8 cellular contexts compared by ENCODE assay signal in genomic region chr9:137138701-137139467, GRCh38. TPM values are rescaled to one million over a fixed set of nuclear protein-coding genes. Genes with fewer than 3 reads are reported as not detected.
DNase-seq lines count a peak whose midpoint lies in the region; ATAC-seq, FAIRE-seq and TF ChIP-seq lines count a peak whose summit lies in the region.
"Had no signal": no experiment of that assay in that cellular context is flagged by ENCODE, and none has a peak within 500 bp of the region (broad histone marks: within the 10 kb centered on the region; RNA-seq: fewer than 3 reads in every experiment).

Gene GRIN1 (plus strand): TSS chr9:137139154. CDS start chr9:137139487, 333 bp downstream.

- peaks cover 8% of the 10 kb centered on the region for H3K36me3 Mint-ChIP-seq in T-helper 17 cell (ENCODE audit: low read depth)

- H3K4me1 ChIP-seq in osteoblast (ENCODE audit: insufficient read depth, low read length): no peaks in the 10 kb centered on the region
- H3K4me1 ChIP-seq: colonic mucosa had no signal

- H3K4me3 ChIP-seq in fibroblast of the aortic adventitia (ENCODE audit: low read depth, low read length) (no peak within 1 kb of the TSS), osteoblast (ENCODE audit: insufficient read depth, low read length) (no peak within 1 kb of the TSS)
- H3K4me3 ChIP-seq: colonic mucosa had no signal

- no peak for TF ChIP-seq CTCF in fibroblast of the aortic adventitia (IDR thresholded peaks at IDR 0.05; ENCODE audit: insufficient read depth, low read length)
- TF ChIP-seq CTCF in osteoblast (IDR thresholded peaks at IDR 0.05; ENCODE audit: extremely low read depth, low read depth, low read length): no peak

- peaks cover 4% of the 10 kb centered on the region for H3K4me1 Mint-ChIP-seq in T-helper 17 cell

- peak; percentile 49 for DNase-seq in GM12892 (ENCODE audit: insufficient read length)
- no peak for DNase-seq in T-helper 17 cell
- peak; percentile 15 for DNase-seq in fibroblast of the aortic adventitia (ENCODE audit: low read depth)
- DNase-seq in osteoblast (ENCODE audit: insufficient read length, low spot score, missing footprints): peak; percentile 95
- no peak for DNase-seq in NCI-H345 (lab: John Stamatoyannopoulos, UW)
- no peak for DNase-seq in NCI-H1417 treated with DMSO at 0.1 percent for 48 hours (lab: John Stamatoyannopoulos, UW)
- DNase-seq: colonic mucosa had no signal

- H3K4me3 Mint-ChIP-seq in T-helper 17 cell: peak within 1 kb of the TSS; percentile 45

- no peak for TF ChIP-seq POLR2A in GM12892 (IDR thresholded peaks at IDR 0.05; ENCODE audit: low read depth, low read length)

- H3K4me2 ChIP-seq in osteoblast (ENCODE audit: insufficient read depth, low read length): no peak within 1 kb of the TSS

- FAIRE-seq in GM12892 (lab: Jason Lieb, UNC): no peak

- no peaks in the 10 kb centered on the region for H3K36me3 ChIP-seq in osteoblast (ENCODE audit: insufficient read depth, low read length)
- H3K36me3 ChIP-seq: colonic mucosa had no signal

- H3K27ac ChIP-seq in osteoblast (ENCODE audit: low read depth, low read length): no peak within 1 kb of the TSS
- H3K27ac ChIP-seq: colonic mucosa had no signal

- peaks cover 48% of the 10 kb centered on the region for H3K27me3 ChIP-seq in osteoblast (ENCODE audit: insufficient read depth, low read length)

- no peak within 1 kb of the TSS for H3K27ac Mint-ChIP-seq in T-helper 17 cell

- H3K79me2 ChIP-seq in osteoblast (ENCODE audit: insufficient read depth, low read length): no peaks in the 10 kb centered on the region

- H4K20me1 ChIP-seq in osteoblast (ENCODE audit: insufficient read depth, low read length): no peaks in the 10 kb centered on the region

- H3K27me3 Mint-ChIP-seq in T-helper 17 cell: peaks cover 64% of the 10 kb centered on the region

- peaks cover 2% of the 10 kb centered on the region for H3K9me3 ChIP-seq in T-helper 17 cell (ENCODE audit: control insufficient read depth, low read length, poor library complexity, severe bottlenecking)
- H3K9me3 ChIP-seq in osteoblast (ENCODE audit: low read depth, low read length): no peaks in the 10 kb centered on the region
- H3K9me3 ChIP-seq: colonic mucosa had no signal

- no peak within 1 kb of the TSS for H2AFZ ChIP-seq in osteoblast (ENCODE audit: low read length)

- ATAC-seq in T-helper 17 cell (peak; percentile 74), GM21619 (IDR thresholded peaks at IDR 0.05; ENCODE audit: unreplicated experiment) (no peak)

RNA-seq across cellular contexts. Expression of gene GRIN1, which starts in this region (rescaled TPM):
- 0.17 TPM for polyA plus RNA-seq in GM12892 (2012; ENCODE audit: missing spikeins)
- not detected for total RNA-seq in T-helper 17 cell
- total RNA-seq in fibroblast of the aortic adventitia (ENCODE audit: low replicate concordance): not detected in 2 replicates
- not detected in 2 replicates for total RNA-seq in osteoblast

Comparison
In these comparisons a context has a peak if more than half of its experiments do, and no peak if none do; other contexts are left out.
1. Peak in ATAC-seq in T-helper 17 cell; RNA of the gene not detected or under 1 TPM.
2. Peak in DNase-seq in fibroblast of the aortic adventitia; RNA of the gene not detected or under 1 TPM.
3. Peak in DNase-seq in osteoblast; RNA of the gene not detected or under 1 TPM.